In genomic region chr1:203746281-203746680, GRCh38 we compare ENCODE assay signal across 24 cellular contexts. TPM values are rescaled to one million over a fixed set of nuclear protein-coding genes. Genes with fewer than 3 reads are reported as not detected.
"Had no signal": no experiment of that assay in that cellular context is flagged by ENCODE, and none has a peak within 500 bp of the region (broad histone marks: within the 10 kb centered on the region; RNA-seq: fewer than 3 reads in every experiment).

No MANE protein-coding gene starts in this region.

- H3K4me3 ChIP-seq: K562, SJSA1, SK-N-MC had no signal

- H3K27ac ChIP-seq: HL-60, KMS-11, SJSA1, SK-N-MC had no signal

- DNase-seq: Kasumi-1, MM.1S, NCI-H1092 treated with DMSO at 0.1 percent for 48 hours, NCI-H1436, NCI-H187, NCI-H2029, NCI-H2081 treated with DMSO at 0.1 percent for 48 hours, NCI-H2171, NCI-H226, NCI-H446, NCI-H510A, NCI-H524 treated with DMSO at 0.1 percent for 48 hours, NCI-H69, NCI-H774, Right ventricle myocardium superior, RPMI8226, SIG-M5 had no signal

- ATAC-seq: K562 had no signal

- H3K27me3 ChIP-seq: SJSA1 had no signal

- H3K27me3 Mint-ChIP-seq: IgD-negative memory B cell had no signal

- H3K9me3 Mint-ChIP-seq: IgD-negative memory B cell had no signal

- H3K4me2 ChIP-seq: KMS-11 had no signal

- H3K9me3 ChIP-seq: SJSA1 had no signal

RNA-seq across cellular contexts. Expression of gene LAX1, which starts 18.7 kb away (rescaled TPM):
- total RNA-seq: K562, M059J had no signal
- polyA plus RNA-seq: K562 had no signal
